Comparison of ENCODE assay signal across 7 cellular contexts in the genomic region with DNA sequence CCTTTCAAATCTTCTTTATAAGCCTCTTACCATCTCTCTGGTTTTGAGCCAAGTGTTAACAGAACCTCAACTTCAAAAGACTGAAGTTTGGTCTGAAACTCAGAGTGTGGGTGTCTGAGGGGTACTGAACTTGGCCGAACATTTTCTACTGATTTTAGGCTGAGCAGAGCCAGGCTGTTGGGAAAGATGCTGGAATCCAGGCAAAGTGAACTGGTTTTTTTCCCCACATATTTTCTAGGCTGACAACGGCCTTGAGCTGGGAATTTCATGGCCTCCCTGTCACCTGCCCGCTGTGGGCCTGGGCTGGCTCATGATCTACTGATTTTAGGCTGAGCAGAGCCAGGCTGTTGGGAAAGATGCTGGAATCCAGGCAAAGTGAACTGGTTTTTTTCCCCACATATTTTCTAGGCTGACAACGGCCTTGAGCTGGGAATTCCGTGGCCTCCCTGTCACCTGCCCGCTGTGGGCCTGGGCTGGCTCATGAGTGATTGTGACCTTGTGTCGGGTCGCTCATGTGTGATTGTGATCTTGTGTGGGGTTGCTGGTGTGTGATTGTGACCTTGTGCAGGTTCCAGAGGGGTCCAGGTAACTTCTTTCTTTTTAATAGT.
A peak's percentile ranks its signal among the peaks of the same experiment; 100 is the strongest.
DNase-seq lines count a peak whose midpoint lies in the region; TF ChIP-seq lines count a peak whose summit lies in the region.
"Not testable (repeated sequence)": the region's sequence is repeated elsewhere in the genome, so short reads cannot be mapped to it uniquely, and the experiment has no call there.

No MANE protein-coding gene starts in this region.

- H3K4me1 Mint-ChIP-seq in MCF 10A (ENCODE audit: insufficient read depth, unreplicated experiment): peaks cover 12% of the 10 kb centered on the region

- peaks cover 15% of the 10 kb centered on the region for H3K27me3 Mint-ChIP-seq in MCF 10A (ENCODE audit: insufficient read depth, unreplicated experiment)

- not testable (repeated sequence) for H2BK5ac ChIP-seq in trophoblast cell (ENCODE audit: low read depth, low read length, poor library complexity)

- not testable (repeated sequence) for H3K27me3 ChIP-seq in trophoblast cell (ENCODE audit: insufficient read depth, low read length); suprapubic skin

- not testable (repeated sequence) for H3K18ac ChIP-seq in trophoblast cell (ENCODE audit: low read length)

- not testable (repeated sequence) for H3K9me3 ChIP-seq in trophoblast cell (ENCODE audit: insufficient read depth, low read depth, low read length); suprapubic skin

- not testable (repeated sequence) for H3K79me1 ChIP-seq in trophoblast cell (ENCODE audit: low read length)

- DNase-seq in NCI-H146 (lab: John Stamatoyannopoulos, UW): peak; percentile 75
- DNase-seq in MCF 10A (ENCODE audit: unreplicated experiment): not testable (repeated sequence)
- DNase-seq in fibroblast of the aortic adventitia (ENCODE audit: low read depth): peak; percentile 79
- peak; percentile 71 for DNase-seq in islet precursor cell
- DNase-seq in mesenteric fat pad (ENCODE audit: low spot score): peak; percentile 55
- DNase-seq in trophoblast cell: peak; percentile 49 to 71
- DNase-seq in suprapubic skin (ENCODE audit: low spot score in 2 of 2): peak; percentile 82 to 89

- not testable (repeated sequence) for H3K4me2 ChIP-seq in trophoblast cell (ENCODE audit: low read length)

- H3K4me3 ChIP-seq in fibroblast of the aortic adventitia (ENCODE audit: low read depth, low read length); trophoblast cell (ENCODE audit: low read depth, low read length); suprapubic skin: not testable (repeated sequence)

- not testable (repeated sequence) for H2AK5ac ChIP-seq in trophoblast cell (ENCODE audit: low read length)

- H3K14ac ChIP-seq in trophoblast cell (ENCODE audit: low read length): not testable (repeated sequence)

- not testable (repeated sequence) for TF ChIP-seq CTCF in MCF 10A (IDR thresholded peaks at IDR 0.05; ENCODE audit: unreplicated experiment); fibroblast of the aortic adventitia (IDR thresholded peaks at IDR 0.05; ENCODE audit: insufficient read depth, low read length); suprapubic skin (IDR thresholded peaks at IDR 0.05)

- not testable (repeated sequence) for H2BK12ac ChIP-seq in trophoblast cell (ENCODE audit: low read length)

- not testable (repeated sequence) for H3K9ac ChIP-seq in trophoblast cell (ENCODE audit: low read length)

- BruUV-seq in MCF 10A (replicated peaks; lab: Mats Ljungman, UMichigan): not testable (repeated sequence)

- H3K27ac ChIP-seq in trophoblast cell (ENCODE audit: low read depth, low read length): peak overlapping the region; percentile 7
- not testable (repeated sequence) for H3K27ac ChIP-seq in suprapubic skin

- H2AFZ ChIP-seq in trophoblast cell (ENCODE audit: insufficient read depth, low read length, poor library complexity): not testable (repeated sequence)

- not testable (repeated sequence) for H3K79me2 ChIP-seq in trophoblast cell (ENCODE audit: control insufficient read depth, insufficient read depth, low read length, poor library complexity)

- TF ChIP-seq POLR2A in suprapubic skin (IDR thresholded peaks at IDR 0.05): not testable (repeated sequence)

- TF ChIP-seq EP300 in suprapubic skin (IDR thresholded peaks at IDR 0.05): not testable (repeated sequence)

- H3K36me3 ChIP-seq in trophoblast cell (ENCODE audit: control insufficient read depth in 1 of 2, insufficient read depth in 2 of 2, low read length in 2 of 2); suprapubic skin: not testable (repeated sequence)

- CTCF ChIA-PET in MCF 10A (lab: Yijun Ruan, JAX): not testable (repeated sequence)

- POLR2A ChIA-PET in MCF 10A (lab: Yijun Ruan, JAX): not testable (repeated sequence)

- peaks cover 20% of the 10 kb centered on the region for H3K9me3 Mint-ChIP-seq in MCF 10A (ENCODE audit: unreplicated experiment)

- not testable (repeated sequence) for H3K23ac ChIP-seq in trophoblast cell (ENCODE audit: low read length)

- not testable (repeated sequence) for H3K4me1 ChIP-seq in trophoblast cell (ENCODE audit: control insufficient read depth in 1 of 2, insufficient read depth in 2 of 2, low read length in 2 of 2)
- peaks cover 34% of the 10 kb centered on the region for H3K4me1 ChIP-seq in suprapubic skin

- H4K12ac ChIP-seq in trophoblast cell (ENCODE audit: low read depth, low read length): not testable (repeated sequence)

- not testable (repeated sequence) for H4K8ac ChIP-seq in trophoblast cell (ENCODE audit: low read depth, low read length)

- peak overlapping the region; percentile 12 for H3K27ac Mint-ChIP-seq in MCF 10A (ENCODE audit: low read depth, unreplicated experiment)

- intact Hi-C loops in MCF 10A (cut with micrococcal nuclease): not testable (repeated sequence)

- H3K36me3 Mint-ChIP-seq in MCF 10A (ENCODE audit: insufficient read depth, unreplicated experiment): not testable (repeated sequence)

- H2BK120ac ChIP-seq in trophoblast cell (ENCODE audit: insufficient read depth, low read length, poor library complexity): not testable (repeated sequence)

- H4K91ac ChIP-seq in trophoblast cell (ENCODE audit: low read depth, low read length): not testable (repeated sequence)

- H3K4ac ChIP-seq in trophoblast cell (ENCODE audit: low read depth, low read length): not testable (repeated sequence)

- not testable (repeated sequence) for H3K4me3 Mint-ChIP-seq in MCF 10A (ENCODE audit: unreplicated experiment)

- WGBS in trophoblast cell (ENCODE audit: extremely low coverage, insufficient coverage, insufficient read length): no CpG with 5 or more reads among the region's 8 CpGs
- WGBS in suprapubic skin: 31% methylated on average over 6 of the region's 8 CpGs
